Comparison of ENCODE assay signal across 19 cellular contexts in genomic region chr10:61732635-61733278, GRCh38.
"Had no signal": no experiment of that assay in that cellular context is flagged by ENCODE, and none has a peak within 500 bp of the region (broad histone marks: within the 10 kb centered on the region; RNA-seq: fewer than 3 reads in every experiment).

No MANE protein-coding gene starts in this region.

- DNase-seq: activated B cell treated with CpG ODN at 0.5 μM for 24 hours; activated CD8-positive, alpha-beta memory T cell treated with anti-CD3 and anti-CD28 coated beads for 24 hours; activated gamma-delta T cell; activated T-cell treated with anti-CD3 and anti-CD28 coated beads, Interleukin-2, amount 50 U/mL, for 4 hours; NCI-H1105; NCI-H2029 treated with DMSO at 0.1 percent for 48 hours; NCI-H510A; NCI-H526 treated with DMSO at 0.1 percent for 48 hours; NK-92 treated with Interleukin-12 subunit alpha and Interleukin-12 subunit beta, amount 100 ng/mL, for 24 hours; T-helper 17 cell; T-helper 9 cell had no signal

- H3K4me3 Mint-ChIP-seq: activated B cell treated with CpG ODN at 0.5 μM for 24 hours; activated CD4-positive, alpha-beta memory T cell treated with anti-CD3 and anti-CD28 coated beads for 36 hours; activated CD4-positive, alpha-beta T cell treated with anti-CD3 and anti-CD28 coated beads, Interleukin-2, amount 10 ng/mL, durations not matched to agents 7 days and 5 days; activated naive CD4-positive, alpha-beta T cell treated with anti-CD3 and anti-CD28 coated beads for 36 hours; activated naive CD8-positive, alpha-beta T cell; activated T-cell treated with anti-CD3 and anti-CD28 coated beads, Interleukin-2, amount 50 U/mL, for 4 hours; brain; T-helper 17 cell had no signal

- H3K27me3 ChIP-seq: cardiac muscle cell had no signal

- H3K4me1 Mint-ChIP-seq: activated B cell treated with CpG ODN at 0.5 μM for 24 hours, T-helper 17 cell had no signal

- H3K27ac Mint-ChIP-seq: activated B cell treated with CpG ODN at 0.5 μM for 24 hours; activated CD4-positive, alpha-beta memory T cell treated with anti-CD3 and anti-CD28 coated beads for 36 hours; activated CD4-positive, alpha-beta T cell treated with anti-CD3 and anti-CD28 coated beads, Interleukin-2, amount 10 ng/mL, durations not matched to agents 7 days and 5 days; activated naive CD4-positive, alpha-beta T cell treated with anti-CD3 and anti-CD28 coated beads for 36 hours; activated naive CD8-positive, alpha-beta T cell; brain; T-helper 17 cell had no signal

- H3K27me3 Mint-ChIP-seq: brain had no signal

- H3K27ac ChIP-seq: cardiac muscle cell, PC-9 had no signal

- ATAC-seq: activated T-cell treated with anti-CD3 and anti-CD28 coated beads, Interleukin-2, amount 50 U/mL, for 4 hours; T-helper 17 cell had no signal

- H3K36me3 ChIP-seq: cardiac muscle cell had no signal

- H3K36me3 Mint-ChIP-seq: activated naive CD8-positive, alpha-beta T cell; brain had no signal

- H3K9me3 Mint-ChIP-seq: activated CD4-positive, alpha-beta T cell treated with anti-CD3 and anti-CD28 coated beads, Interleukin-2, amount 10 ng/mL, durations not matched to agents 7 days and 5 days; activated naive CD4-positive, alpha-beta T cell treated with anti-CD3 and anti-CD28 coated beads for 36 hours; activated T-cell treated with anti-CD3 and anti-CD28 coated beads, Interleukin-2, amount 50 U/mL, for 4 hours had no signal

- H2AFZ ChIP-seq: PC-9 had no signal

- FAIRE-seq: astrocyte had no signal

- H3K4me3 ChIP-seq: cardiac muscle cell, PC-9 had no signal

- H3K4me2 ChIP-seq: PC-9 had no signal
